12 cellular contexts compared by ENCODE assay signal in genomic region chr4:186554890-186555827, GRCh38. TPM values are rescaled to one million over a fixed set of nuclear protein-coding genes. Genes with fewer than 3 reads are reported as not detected.
DNase-seq lines count a peak whose midpoint lies in the region; ATAC-seq and TF ChIP-seq lines count a peak whose summit lies in the region.
"Had no signal": no experiment of that assay in that cellular context is flagged by ENCODE, and none has a peak within 500 bp of the region (broad histone marks: within the 10 kb centered on the region; RNA-seq: fewer than 3 reads in every experiment).

Gene MTNR1A, minus strand, starts transcription at chr4:186555567. Its CDS starts 202 bp downstream, at chr4:186555365.

- H3K27ac ChIP-seq in left lung (no peak within 1 kb of the TSS), transverse colon (peak within 1 kb of the TSS; percentile 67 to 78 (median 76))
- H3K27ac ChIP-seq: BLaER1, thyroid gland had no signal

- H3K36me3 Mint-ChIP-seq in activated naive CD8-positive, alpha-beta T cell treated with anti-CD3 and anti-CD28 coated beads for 36 hours: no peaks in the 10 kb centered on the region
- no peaks in the 10 kb centered on the region for H3K36me3 Mint-ChIP-seq in activated naive CD8-positive, alpha-beta T cell treated with anti-CD3 and anti-CD28 coated beads, Interleukin-2, amount 50 U/mL, for 24 hours (ENCODE audit: low read depth)
- no peaks in the 10 kb centered on the region for H3K36me3 Mint-ChIP-seq in MCF 10A (ENCODE audit: insufficient read depth, unreplicated experiment)

- ATAC-seq in activated naive CD8-positive, alpha-beta T cell treated with anti-CD3 and anti-CD28 coated beads, Interleukin-2, amount 50 U/mL, for 24 hours: no peak
- ATAC-seq in left lung: peak; percentile 59

- H3K4me3 ChIP-seq in left lung (peak within 1 kb of the TSS in 1 of 2 donors; percentile 21), transverse colon (peak within 1 kb of the TSS in 3 of 4 donors; percentile 21 to 60 (median 49))
- H3K4me3 ChIP-seq: BLaER1 had no signal

- TF ChIP-seq EP300 in transverse colon (IDR thresholded peaks at IDR 0.05; ENCODE audit: low read depth): no peak

- no peak for TF ChIP-seq POLR2A in transverse colon (IDR thresholded peaks at IDR 0.05)

- H3K9me3 ChIP-seq in left lung (no peaks in the 10 kb centered on the region), transverse colon (no peaks in the 10 kb centered on the region)
- H3K9me3 ChIP-seq: thyroid gland had no signal

- no TSS peak for BruUV-seq in MCF 10A (replicated peaks; lab: Mats Ljungman, UMichigan)

- WGBS in transverse colon (ENCODE audit: low coverage in 1 of 2), 2 donors: 16 to 38% methylated on average over 3 to 78 of the region's 91 CpGs

- H3K27me3 Mint-ChIP-seq in activated naive CD8-positive, alpha-beta T cell treated with anti-CD3 and anti-CD28 coated beads for 36 hours: peaks cover 29% of the 10 kb centered on the region
- H3K27me3 Mint-ChIP-seq in activated naive CD8-positive, alpha-beta T cell treated with anti-CD3 and anti-CD28 coated beads, Interleukin-2, amount 50 U/mL, for 24 hours: peaks cover 16% of the 10 kb centered on the region
- H3K27me3 Mint-ChIP-seq in MCF 10A (ENCODE audit: insufficient read depth, unreplicated experiment): peaks cover 12% of the 10 kb centered on the region

- no peak within 1 kb of the TSS for H3K27ac Mint-ChIP-seq in activated naive CD8-positive, alpha-beta T cell treated with anti-CD3 and anti-CD28 coated beads for 36 hours
- H3K27ac Mint-ChIP-seq in activated naive CD8-positive, alpha-beta T cell treated with anti-CD3 and anti-CD28 coated beads, Interleukin-2, amount 50 U/mL, for 24 hours: no peak within 1 kb of the TSS
- H3K27ac Mint-ChIP-seq in MCF 10A (ENCODE audit: low read depth, unreplicated experiment): peak within 1 kb of the TSS; percentile 49
- H3K27ac Mint-ChIP-seq: T-helper 1 cell treated with Interleukin-12 subunit alpha and Interleukin-12 subunit beta and Interleukin-4 antibody, amounts not matched to agents 30 μg/mL and 1 μg/mL, for 36 hours had no signal

- intact Hi-C loops in MCF 10A (cut with micrococcal nuclease) (loop anchor here (1.0 kb wide), 1 partner anchor 82 kb away; no protein-coding TSS in a partner anchor), left lung (cut with DNase I) (no loop called here), transverse colon (cut with DNase I; ENCODE audit: low total_unique reads) (no loop called here)

- no peak within 1 kb of the TSS for H3K4me3 Mint-ChIP-seq in activated naive CD8-positive, alpha-beta T cell treated with anti-CD3 and anti-CD28 coated beads for 36 hours
- H3K4me3 Mint-ChIP-seq in activated naive CD8-positive, alpha-beta T cell treated with anti-CD3 and anti-CD28 coated beads, Interleukin-2, amount 50 U/mL, for 24 hours: no peak within 1 kb of the TSS
- H3K4me3 Mint-ChIP-seq in MCF 10A (ENCODE audit: unreplicated experiment): peak within 1 kb of the TSS; percentile 68
- H3K4me3 Mint-ChIP-seq: T-helper 1 cell treated with Interleukin-12 subunit alpha and Interleukin-12 subunit beta and Interleukin-4 antibody, amounts not matched to agents 30 μg/mL and 1 μg/mL, for 36 hours had no signal

- in situ Hi-C loops in transverse colon (cut with MboI; ENCODE audit: low pct_ligation_motif_present in 1 of 4, low pct_unique_long_range_greater_than_20kb in 1 of 4, low sequenced_read_pairs in 3 of 4) (loop anchor here in 1 of 4 donors (25.0 kb wide), 1 partner anchor 268 kb away; no protein-coding TSS in a partner anchor), GM13977 (cut with MboI; ENCODE audit: low pct_unique_long_range_greater_than_20kb, low sequenced_read_pairs, unreplicated experiment) (no loop called here)

- H3K4me1 Mint-ChIP-seq in activated naive CD8-positive, alpha-beta T cell treated with anti-CD3 and anti-CD28 coated beads for 36 hours: peaks cover 4% of the 10 kb centered on the region
- no peaks in the 10 kb centered on the region for H3K4me1 Mint-ChIP-seq in activated naive CD8-positive, alpha-beta T cell treated with anti-CD3 and anti-CD28 coated beads, Interleukin-2, amount 50 U/mL, for 24 hours
- peaks cover 7% of the 10 kb centered on the region for H3K4me1 Mint-ChIP-seq in MCF 10A (ENCODE audit: insufficient read depth, unreplicated experiment)

- H3K36me3 ChIP-seq in left lung: no peaks in the 10 kb centered on the region
- H3K36me3 ChIP-seq in transverse colon: no peaks in the 10 kb centered on the region
- H3K36me3 ChIP-seq: BLaER1, thyroid gland had no signal

- POLR2A ChIA-PET in MCF 10A (lab: Yijun Ruan, JAX): no interaction called here

- TF ChIP-seq CTCF in MCF 10A (IDR thresholded peaks at IDR 0.05; ENCODE audit: unreplicated experiment): no peak
- no peak for TF ChIP-seq CTCF in left lung (IDR thresholded peaks at IDR 0.05)
- peak in 3 of 5 experiments; percentile 11 to 24 (median 19) for TF ChIP-seq CTCF in transverse colon (IDR thresholded peaks at IDR 0.05)
- TF ChIP-seq CTCF in GM13977 (IDR thresholded peaks at IDR 0.05; ENCODE audit: extremely low read depth, insufficient read depth, missing control alignments): no peak

- DNase-seq in activated naive CD8-positive, alpha-beta T cell treated with anti-CD3 and anti-CD28 coated beads for 36 hours: peak; percentile 0
- DNase-seq in activated naive CD8-positive, alpha-beta T cell treated with anti-CD3 and anti-CD28 coated beads, Interleukin-2, amount 50 U/mL, for 24 hours: no peak
- DNase-seq in MCF 10A (ENCODE audit: unreplicated experiment) (no peak), left lung (peak in 1 of 2 donors; percentile 78), transverse colon (peak; percentile 63), NCI-H2171 treated with DMSO at 0.1 percent for 48 hours (lab: John Stamatoyannopoulos, UW) (no peak), NCI-H1436 treated with DMSO at 0.1 percent for 48 hours (lab: John Stamatoyannopoulos, UW) (no peak), GM13977 (ENCODE audit: low spot score) (no peak)

- H3K9me3 Mint-ChIP-seq in activated naive CD8-positive, alpha-beta T cell treated with anti-CD3 and anti-CD28 coated beads for 36 hours: peaks cover 1% of the 10 kb centered on the region
- H3K9me3 Mint-ChIP-seq in activated naive CD8-positive, alpha-beta T cell treated with anti-CD3 and anti-CD28 coated beads, Interleukin-2, amount 50 U/mL, for 24 hours: peaks cover 5% of the 10 kb centered on the region
- H3K9me3 Mint-ChIP-seq in MCF 10A (ENCODE audit: unreplicated experiment): no peaks in the 10 kb centered on the region

- CTCF ChIA-PET in MCF 10A (lab: Yijun Ruan, JAX): interaction anchor here (0.6 to 0.9 kb wide), 4 partner anchors 10 to 193 kb away, joined by 3 read pairs; no protein-coding TSS in a partner anchor

- peaks cover 8 to 54% of the 10 kb centered on the region in 2 donors for H3K27me3 ChIP-seq in left lung
- peaks cover 39% of the 10 kb centered on the region for H3K27me3 ChIP-seq in transverse colon
- H3K27me3 ChIP-seq: BLaER1, thyroid gland had no signal

- H3K4me1 ChIP-seq in left lung: no peaks in the 10 kb centered on the region
- H3K4me1 ChIP-seq in transverse colon: peaks cover 0 to 9% (median 4%) of the 10 kb centered on the region in 4 donors

RNA-seq across cellular contexts. Expression of gene MTNR1A, which starts in this region (rescaled TPM):
- total RNA-seq in activated naive CD8-positive, alpha-beta T cell treated with anti-CD3 and anti-CD28 coated beads for 36 hours: not detected
- total RNA-seq in MCF 10A (2022): 0.25 TPM in 1 of 2 replicates, not detected in the other
- not detected for total RNA-seq in left lung
- 1 to 10 TPM in 2 of 4 donors, not detected in 2; 7.0 TPM for total RNA-seq in transverse colon
- total RNA-seq: posterior vena cava, thyroid gland had no signal

Comparison
In these comparisons a context has a peak if more than half of its experiments do, and no peak if none do; other contexts are left out.
1. Peak in DNase-seq in activated naive CD8-positive, alpha-beta T cell treated with anti-CD3 and anti-CD28 coated beads for 36 hours; RNA of the gene not detected or under 1 TPM.
2. Peak in ATAC-seq in left lung; RNA of the gene not detected or under 1 TPM.
3. CTCF ChIP-seq: peak in transverse colon (3 of 5); none in MCF 10A (single experiment), left lung (0 of 2) and GM13977 (single experiment).
4. H3K27ac ChIP-seq: peak in transverse colon (4 of 4); none in left lung (0 of 2).